1 cellular context compared by ENCODE assay signal in the genomic region with DNA sequence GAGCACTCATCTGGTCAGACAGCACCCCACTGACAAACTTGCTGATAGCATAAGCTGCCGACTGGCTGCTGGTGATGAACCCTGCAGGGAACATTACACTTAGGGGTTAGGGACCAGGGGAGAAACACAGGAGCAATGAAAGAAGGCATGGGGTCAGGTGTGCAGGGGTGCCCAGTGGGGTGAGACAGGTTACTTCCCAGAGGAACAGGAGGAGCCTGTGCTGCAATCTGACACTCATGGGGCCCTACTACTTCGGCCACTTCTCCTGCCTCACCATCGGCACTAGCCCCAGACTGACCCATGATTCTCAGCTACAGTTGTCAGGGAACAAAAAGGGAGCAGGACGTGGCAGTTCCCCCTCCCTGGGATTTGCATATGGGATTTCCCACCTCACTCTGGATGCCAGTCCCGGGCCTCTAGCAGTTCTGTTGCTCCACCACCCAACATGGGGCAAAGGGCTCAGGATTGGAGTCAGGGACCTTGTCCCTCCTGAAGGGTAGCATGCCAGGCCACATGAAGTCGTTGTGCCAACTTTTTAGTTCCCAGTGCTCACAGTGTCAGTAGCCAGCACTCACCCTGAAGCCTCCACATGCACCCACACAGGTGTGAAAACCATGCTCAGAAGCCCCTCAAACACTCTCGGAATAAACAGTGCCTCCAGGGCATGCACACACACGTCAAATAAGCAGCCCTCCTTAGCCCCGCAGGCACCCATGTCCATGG.
TF ChIP-seq lines count a peak whose summit lies in the region.

No MANE protein-coding gene starts in this region.

TF ChIP-seq in liver, 16 proteins besides CTCF, POLR2A, EP300 and RAD21 (continued from another document):
- TF ChIP-seq, protein P1, sequence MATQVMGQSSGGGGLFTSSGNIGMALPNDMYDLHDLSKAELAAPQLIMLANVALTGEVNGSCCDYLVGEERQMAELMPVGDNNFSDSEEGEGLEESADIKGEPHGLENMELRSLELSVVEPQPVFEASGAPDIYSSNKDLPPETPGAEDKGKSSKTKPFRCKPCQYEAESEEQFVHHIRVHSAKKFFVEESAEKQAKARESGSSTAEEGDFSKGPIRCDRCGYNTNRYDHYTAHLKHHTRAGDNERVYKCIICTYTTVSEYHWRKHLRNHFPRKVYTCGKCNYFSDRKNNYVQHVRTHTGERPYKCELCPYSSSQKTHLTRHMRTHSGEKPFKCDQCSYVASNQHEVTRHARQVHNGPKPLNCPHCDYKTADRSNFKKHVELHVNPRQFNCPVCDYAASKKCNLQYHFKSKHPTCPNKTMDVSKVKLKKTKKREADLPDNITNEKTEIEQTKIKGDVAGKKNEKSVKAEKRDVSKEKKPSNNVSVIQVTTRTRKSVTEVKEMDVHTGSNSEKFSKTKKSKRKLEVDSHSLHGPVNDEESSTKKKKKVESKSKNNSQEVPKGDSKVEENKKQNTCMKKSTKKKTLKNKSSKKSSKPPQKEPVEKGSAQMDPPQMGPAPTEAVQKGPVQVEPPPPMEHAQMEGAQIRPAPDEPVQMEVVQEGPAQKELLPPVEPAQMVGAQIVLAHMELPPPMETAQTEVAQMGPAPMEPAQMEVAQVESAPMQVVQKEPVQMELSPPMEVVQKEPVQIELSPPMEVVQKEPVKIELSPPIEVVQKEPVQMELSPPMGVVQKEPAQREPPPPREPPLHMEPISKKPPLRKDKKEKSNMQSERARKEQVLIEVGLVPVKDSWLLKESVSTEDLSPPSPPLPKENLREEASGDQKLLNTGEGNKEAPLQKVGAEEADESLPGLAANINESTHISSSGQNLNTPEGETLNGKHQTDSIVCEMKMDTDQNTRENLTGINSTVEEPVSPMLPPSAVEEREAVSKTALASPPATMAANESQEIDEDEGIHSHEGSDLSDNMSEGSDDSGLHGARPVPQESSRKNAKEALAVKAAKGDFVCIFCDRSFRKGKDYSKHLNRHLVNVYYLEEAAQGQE (IDR thresholded peaks at IDR 0.05): peak; percentile 47
- TF ChIP-seq FOXA1 (IDR thresholded peaks at IDR 0.05): no peak
- TF ChIP-seq HNF4A (conservative IDR thresholded peaks at IDR 0.05): peak; percentile 88 to 89
- TF ChIP-seq JUND (IDR thresholded peaks at IDR 0.05): peak in 1 of 2 donors; percentile 28
